ENCODE assay signal across 16 cellular contexts in genomic region chr20:2806351-2806701, GRCh38. TPM values are rescaled to one million over a fixed set of nuclear protein-coding genes. Genes with fewer than 3 reads are reported as not detected.
"Had no signal": no experiment of that assay in that cellular context is flagged by ENCODE, and none has a peak within 500 bp of the region (broad histone marks: within the 10 kb centered on the region; RNA-seq: fewer than 3 reads in every experiment).

No MANE protein-coding gene starts in this region.

- H3K4me3 Mint-ChIP-seq: activated CD4-positive, alpha-beta T cell treated with anti-CD3 and anti-CD28 coated beads for 36 hours; activated CD8-positive, alpha-beta T cell treated with anti-CD3 and anti-CD28 coated beads, Interleukin-2, amount 10 ng/mL, durations not matched to agents 7 days and 5 days; activated naive CD8-positive, alpha-beta T cell treated with anti-CD3 and anti-CD28 coated beads, Interleukin-2, amount 10 ng/mL, durations not matched to agents 7 days and 5 days; dendritic cell treated with granulocyte-macrophage colony-stimulating factor and Interleukin-4, amounts not matched to agents 40 ng/mL and 50 ng/mL, for 4 days; mesothelial cell of epicardium; T-helper 1 cell treated with Interleukin-12 subunit alpha and Interleukin-12 subunit beta and Interleukin-4 antibody, amounts not matched to agents 30 μg/mL and 1 μg/mL, for 36 hours had no signal

- H3K36me3 Mint-ChIP-seq: mesothelial cell of epicardium had no signal

- ATAC-seq: activated CD4-positive, alpha-beta T cell treated with anti-CD3 and anti-CD28 coated beads for 36 hours; activated CD8-positive, alpha-beta T cell treated with anti-CD3 and anti-CD28 coated beads, Interleukin-2, amount 10 ng/mL, durations not matched to agents 7 days and 5 days; foreskin keratinocyte had no signal

- H3K9me3 Mint-ChIP-seq: dendritic cell treated with granulocyte-macrophage colony-stimulating factor and Interleukin-4, amounts not matched to agents 40 ng/mL and 50 ng/mL, for 4 days had no signal

- H3K27ac Mint-ChIP-seq: activated CD4-positive, alpha-beta T cell treated with anti-CD3 and anti-CD28 coated beads for 36 hours; activated CD8-positive, alpha-beta T cell treated with anti-CD3 and anti-CD28 coated beads, Interleukin-2, amount 10 ng/mL, durations not matched to agents 7 days and 5 days; activated naive CD8-positive, alpha-beta T cell treated with anti-CD3 and anti-CD28 coated beads, Interleukin-2, amount 10 ng/mL, durations not matched to agents 7 days and 5 days; dendritic cell treated with granulocyte-macrophage colony-stimulating factor and Interleukin-4, amounts not matched to agents 40 ng/mL and 50 ng/mL, for 4 days; mesothelial cell of epicardium; T-helper 1 cell treated with Interleukin-12 subunit alpha and Interleukin-12 subunit beta and Interleukin-4 antibody, amounts not matched to agents 30 μg/mL and 1 μg/mL, for 36 hours had no signal

- DNase-seq: activated CD4-positive, alpha-beta T cell treated with anti-CD3 and anti-CD28 coated beads for 36 hours; activated CD8-positive, alpha-beta T cell treated with anti-CD3 and anti-CD28 coated beads, Interleukin-2, amount 10 ng/mL, durations not matched to agents 7 days and 5 days; activated gamma-delta T cell treated with Interleukin-2 at 50 U/mL for 16 hours; activated naive CD8-positive, alpha-beta T cell treated with anti-CD3 and anti-CD28 coated beads, Interleukin-2, amount 10 ng/mL, durations not matched to agents 7 days and 5 days; brain microvascular endothelial cell; effector memory CD4-positive, alpha-beta T cell; foreskin keratinocyte; retina; stimulated activated CD4-positive, alpha-beta T cell treated with anti-CD3 and anti-CD28 coated beads, Interleukin-4, amount 100 ng/mL, for 24 hours; stimulated activated naive CD4-positive, alpha-beta T cell treated with Interleukin-2 at 50 U/mL for 16 hours; trophoblast cell had no signal

RNA-seq across cellular contexts. Expression of gene CPXM1, which starts 5.9 kb away (rescaled TPM):
- total RNA-seq: foreskin keratinocyte, myocyte had no signal

RNA-seq across cellular contexts. Expression of gene C20orf141, which starts 8.5 kb away (rescaled TPM):
- total RNA-seq: activated CD4-positive, alpha-beta T cell treated with anti-CD3 and anti-CD28 coated beads for 36 hours; activated CD8-positive, alpha-beta T cell treated with anti-CD3 and anti-CD28 coated beads, Interleukin-2, amount 10 ng/mL, durations not matched to agents 7 days and 5 days; activated naive CD8-positive, alpha-beta T cell treated with anti-CD3 and anti-CD28 coated beads, Interleukin-2, amount 10 ng/mL, durations not matched to agents 7 days and 5 days; foreskin keratinocyte; lung; mesothelial cell of epicardium; myocyte had no signal

RNA-seq across cellular contexts. Expression of gene TMEM239, which starts 9.8 kb away (rescaled TPM):
- total RNA-seq: activated CD4-positive, alpha-beta T cell treated with anti-CD3 and anti-CD28 coated beads for 36 hours; activated CD8-positive, alpha-beta T cell treated with anti-CD3 and anti-CD28 coated beads, Interleukin-2, amount 10 ng/mL, durations not matched to agents 7 days and 5 days; activated naive CD8-positive, alpha-beta T cell treated with anti-CD3 and anti-CD28 coated beads, Interleukin-2, amount 10 ng/mL, durations not matched to agents 7 days and 5 days; foreskin keratinocyte; lung; mesothelial cell of epicardium; myocyte had no signal
